ENCODE assay signal across 33 cellular contexts in genomic region chr16:6862058-6862457, GRCh38.
"Had no signal": no experiment of that assay in that cellular context is flagged by ENCODE, and none has a peak within 500 bp of the region (broad histone marks: within the 10 kb centered on the region; RNA-seq: fewer than 3 reads in every experiment).

No MANE protein-coding gene starts in this region.

- DNase-seq: activated B cell treated with CpG ODN at 0.5 μM for 24 hours; activated CD4-positive, alpha-beta memory T cell treated with anti-CD3 and anti-CD28 coated beads for 36 hours; activated CD4-positive, alpha-beta T cell treated with anti-CD3 and anti-CD28 coated beads for 4 hours; activated CD4-positive, alpha-beta T cell treated with anti-CD3 and anti-CD28 coated beads, Interleukin-2, amount 50 U/mL, for 1 hour; activated CD4-positive, CD25-positive, alpha-beta regulatory T cell treated with anti-CD3 and anti-CD28 coated beads, Interleukin-2, amount 50 U/mL, for 72 hours; activated CD8-positive, alpha-beta memory T cell treated with anti-CD3 and anti-CD28 coated beads, Interleukin-2, amount 50 U/mL, for 4 hours; activated gamma-delta T cell treated with Interleukin-2 at 50 U/mL for 16 hours; activated naive CD4-positive, alpha-beta T cell treated with anti-CD3 and anti-CD28 coated beads for 36 hours; activated T-cell treated with anti-CD3 and anti-CD28 coated beads for 4 hours; activated T-cell treated with anti-CD3 and anti-CD28 coated beads, Interleukin-2, amount 50 U/mL, for 4 hours; adrenal gland; body of pancreas; Kasumi-1; KBM-7; MG63; MV-4-11; NCI-H1092; NCI-H1436 treated with DMSO at 0.1 percent for 48 hours; NCI-H1694 treated with DMSO at 0.1 percent for 48 hours; NCI-H2029; NCI-H345; NCI-H524 treated with DMSO at 0.1 percent for 48 hours; NCI-H748 treated with DMSO at 0.1 percent for 48 hours; PC-3; Peyer's patch; RPMI8226; SIG-M5; T-cell; T-helper 17 cell had no signal

- H3K36me3 ChIP-seq: adrenal gland, MG63, Peyer's patch had no signal

- H3K27ac ChIP-seq: adrenal gland, body of pancreas, Peyer's patch, VCaP had no signal

- H3K4me1 ChIP-seq: adrenal gland, body of pancreas, Peyer's patch had no signal

- H3K9me3 ChIP-seq: adrenal gland, body of pancreas, MG63, Peyer's patch had no signal

- H3K36me3 Mint-ChIP-seq: activated CD4-positive, alpha-beta memory T cell treated with anti-CD3 and anti-CD28 coated beads for 36 hours; activated naive CD4-positive, alpha-beta T cell treated with anti-CD3 and anti-CD28 coated beads, Interleukin-2, amount 50 U/mL, for 72 hours; IgD-negative memory B cell; T-cell had no signal

- H3K4me3 ChIP-seq: adrenal gland, body of pancreas, MG63, Peyer's patch had no signal

- H3K4me3 Mint-ChIP-seq: activated B cell treated with CpG ODN at 0.5 μM for 24 hours; activated CD4-positive, alpha-beta memory T cell treated with anti-CD3 and anti-CD28 coated beads for 36 hours; activated naive CD4-positive, alpha-beta T cell treated with anti-CD3 and anti-CD28 coated beads for 36 hours; activated T-cell treated with anti-CD3 and anti-CD28 coated beads, Interleukin-2, amount 50 U/mL, for 4 hours; activated T-helper 1 cell treated with anti-CD3 and anti-CD28 coated beads, Interleukin-12 subunit alpha, Interleukin-12 subunit beta, Interleukin-2, Interleukin-4 antibody, amounts not matched to agents 30 ng/mL and 10 ng/mL and 1 ng/mL, durations not matched to agents 14 hours and 24 hours and 36 hours; IgD-negative memory B cell; T-cell; T-helper 17 cell had no signal

- H3K4me1 Mint-ChIP-seq: activated B cell treated with CpG ODN at 0.5 μM for 24 hours, IgD-negative memory B cell, T-cell, T-helper 17 cell had no signal

- H3K9me3 Mint-ChIP-seq: activated B cell treated with CpG ODN at 0.5 μM for 24 hours had no signal

- H3K27me3 ChIP-seq: adrenal gland, body of pancreas, MG63, Peyer's patch had no signal

- H3K27me3 Mint-ChIP-seq: activated B cell treated with CpG ODN at 0.5 μM for 24 hours; activated CD4-positive, alpha-beta memory T cell treated with anti-CD3 and anti-CD28 coated beads for 36 hours; IgD-negative memory B cell; T-cell; T-helper 17 cell had no signal

- H3K27ac Mint-ChIP-seq: activated B cell treated with CpG ODN at 0.5 μM for 24 hours; activated CD4-positive, alpha-beta memory T cell treated with anti-CD3 and anti-CD28 coated beads for 36 hours; activated naive CD4-positive, alpha-beta T cell treated with anti-CD3 and anti-CD28 coated beads for 36 hours; activated naive CD4-positive, alpha-beta T cell treated with anti-CD3 and anti-CD28 coated beads, Interleukin-2, amount 50 U/mL, for 72 hours; activated T-helper 1 cell treated with anti-CD3 and anti-CD28 coated beads, Interleukin-12 subunit alpha, Interleukin-12 subunit beta, Interleukin-2, Interleukin-4 antibody, amounts not matched to agents 30 ng/mL and 10 ng/mL and 1 ng/mL, durations not matched to agents 14 hours and 24 hours and 36 hours; IgD-negative memory B cell; T-cell; T-helper 17 cell had no signal
